8 cellular contexts compared by ENCODE assay signal in the genomic region with DNA sequence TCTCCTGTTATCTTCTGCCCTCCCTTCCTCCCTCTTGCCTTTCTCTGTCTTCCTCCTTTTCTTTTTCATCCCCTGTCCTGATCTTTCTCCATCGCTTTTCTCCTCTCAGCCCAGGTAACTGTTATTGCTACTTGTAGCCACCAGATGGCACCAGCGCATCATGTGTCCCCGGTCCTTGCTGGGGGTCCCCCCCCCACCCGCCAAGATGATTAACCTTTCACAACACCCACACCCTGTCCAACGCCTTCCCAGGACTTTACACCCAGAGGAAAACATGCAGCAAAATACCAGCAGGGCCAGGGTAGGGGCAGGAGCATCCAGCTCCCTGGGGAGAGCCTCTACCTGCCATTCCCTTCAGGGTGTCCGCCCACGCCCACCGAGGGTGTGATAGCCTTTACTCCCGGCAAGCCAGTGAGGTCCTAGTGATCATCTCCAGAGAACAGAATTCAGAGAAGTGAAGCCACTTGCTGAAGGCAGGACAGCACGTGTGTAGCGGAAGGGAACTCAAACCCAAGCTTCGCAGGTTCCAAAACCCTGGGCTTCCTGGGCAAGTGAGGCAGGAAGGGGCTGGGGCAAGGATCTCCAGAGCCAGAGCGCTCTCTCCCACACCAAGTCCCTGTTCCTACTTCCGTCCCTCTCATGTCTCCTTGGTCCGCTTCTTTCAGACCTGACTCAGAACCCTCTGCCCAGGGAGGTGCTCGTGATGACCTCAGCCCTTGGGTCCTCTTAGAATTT.
DNase-seq lines count a peak whose midpoint lies in the region; ATAC-seq lines count a peak whose summit lies in the region.

No MANE protein-coding gene starts in this region.

- H3K27me3 ChIP-seq in adipocyte (replicated peaks; ENCODE audit: control insufficient read depth, insufficient read depth, low read length) (no peaks in the 10 kb centered on the region), iPS-15b (ENCODE audit: control insufficient read depth, insufficient read depth, low read length) (peaks cover 9% of the 10 kb centered on the region)

- DNase-seq in DMS153 treated with DMSO at 0.1 percent for 48 hours (lab: John Stamatoyannopoulos, UW; ENCODE audit: unreplicated experiment), result peak; percentile 41
- peak; percentile 82 for DNase-seq in HuH-7 (ENCODE audit: low spot score)
- DNase-seq in T follicular helper cell (ENCODE audit: low read depth), result peak; percentile 40
- DNase-seq in adipocyte (ENCODE audit: low read depth), result peak; percentile 75
- peak; percentile 18 to 46 (median 38) for DNase-seq in stimulated activated CD4-positive, alpha-beta T cell treated with anti-CD3 and anti-CD28 coated beads, Interleukin-1b, Interleukin-23, amount 100 ng/mL, for 24 hours (ENCODE audit: low read depth in 4 of 4, low spot score in 1 of 4)

- H3K9me3 ChIP-seq in adipocyte (ENCODE audit: control insufficient read depth, low read length), result no peaks in the 10 kb centered on the region
- H3K9me3 ChIP-seq in iPS-15b (ENCODE audit: control insufficient read depth, insufficient read depth, low read length), result no peaks in the 10 kb centered on the region

- peaks cover 10% of the 10 kb centered on the region for H3K4me1 ChIP-seq in adipocyte (ENCODE audit: control insufficient read depth, insufficient read depth, low read length)
- peaks cover 15% of the 10 kb centered on the region for H3K4me1 ChIP-seq in iPS-15b (ENCODE audit: control insufficient read depth, insufficient read depth, low read length)

- H3K9ac ChIP-seq in adipocyte (ENCODE audit: low read length), result no peak overlapping the region
- no peak overlapping the region for H3K9ac ChIP-seq in iPS-15b (ENCODE audit: low read depth, low read length)

- H3K36me3 ChIP-seq in adipocyte (ENCODE audit: control insufficient read depth, insufficient read depth, low read length, severe bottlenecking) (no peaks in the 10 kb centered on the region), iPS-15b (ENCODE audit: control insufficient read depth, insufficient read depth, low read length) (no peaks in the 10 kb centered on the region)

- H3K4me3 ChIP-seq in adipocyte (ENCODE audit: low read length), result no peak overlapping the region
- peak overlapping the region; percentile 22 for H3K4me3 ChIP-seq in iPS-15b (ENCODE audit: low read depth, low read length)

- ATAC-seq in HG02852 (IDR thresholded peaks at IDR 0.05; ENCODE audit: unreplicated experiment), result no peak
- no peak for ATAC-seq in GM21390 (IDR thresholded peaks at IDR 0.05; ENCODE audit: unreplicated experiment)
